ENCODE assay signal across 3 cellular contexts in the genomic region with DNA sequence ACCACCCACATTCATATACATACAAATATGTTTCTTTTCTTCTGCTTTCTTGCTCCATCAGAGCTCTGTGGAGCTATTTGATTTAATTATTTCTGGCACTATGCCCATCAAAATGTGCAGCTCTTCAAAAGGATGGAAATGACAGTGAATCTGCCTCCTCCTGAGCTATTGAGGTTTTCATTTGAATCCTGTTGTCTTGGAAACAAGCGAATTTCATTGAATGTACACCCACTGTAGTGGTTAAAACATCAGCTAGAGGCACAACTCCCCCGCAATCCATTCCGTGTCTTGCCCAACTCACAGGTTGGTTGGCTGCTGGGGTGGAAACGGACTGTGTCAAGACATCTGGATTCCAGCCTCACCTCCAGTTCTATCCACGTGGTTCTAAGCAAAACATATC.
TF ChIP-seq lines count a peak whose summit lies in the region.

No MANE protein-coding gene starts in this region.

TF ChIP-seq in SK-N-SH, 30 proteins besides CTCF, POLR2A, EP300 and RAD21 (continued from another document):
- no peak for TF ChIP-seq CHD2 (IDR thresholded peaks at IDR 0.05; ENCODE audit: low read length, partially characterized antibody)
- no peak for TF ChIP-seq POLR2AphosphoS5 (IDR thresholded peaks at IDR 0.05; ENCODE audit: low read depth, low read length)
- TF ChIP-seq EZH2phosphoT487 (IDR thresholded peaks at IDR 0.05; ENCODE audit: borderline replicate concordance, low read depth) = no peak
- TF ChIP-seq TEAD4 (IDR thresholded peaks at IDR 0.05; ENCODE audit: borderline replicate concordance, insufficient read depth) = no peak
- TF ChIP-seq, protein P1, sequence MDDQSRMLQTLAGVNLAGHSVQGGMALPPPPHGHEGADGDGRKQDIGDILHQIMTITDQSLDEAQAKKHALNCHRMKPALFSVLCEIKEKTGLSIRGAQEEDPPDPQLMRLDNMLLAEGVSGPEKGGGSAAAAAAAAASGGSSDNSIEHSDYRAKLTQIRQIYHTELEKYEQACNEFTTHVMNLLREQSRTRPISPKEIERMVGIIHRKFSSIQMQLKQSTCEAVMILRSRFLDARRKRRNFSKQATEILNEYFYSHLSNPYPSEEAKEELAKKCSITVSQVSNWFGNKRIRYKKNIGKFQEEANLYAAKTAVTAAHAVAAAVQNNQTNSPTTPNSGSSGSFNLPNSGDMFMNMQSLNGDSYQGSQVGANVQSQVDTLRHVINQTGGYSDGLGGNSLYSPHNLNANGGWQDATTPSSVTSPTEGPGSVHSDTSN (IDR thresholded peaks at IDR 0.05) = no peak
- no peak for TF ChIP-seq RFX5 (IDR thresholded peaks at IDR 0.05; ENCODE audit: low read length)
- TF ChIP-seq, protein P2, sequence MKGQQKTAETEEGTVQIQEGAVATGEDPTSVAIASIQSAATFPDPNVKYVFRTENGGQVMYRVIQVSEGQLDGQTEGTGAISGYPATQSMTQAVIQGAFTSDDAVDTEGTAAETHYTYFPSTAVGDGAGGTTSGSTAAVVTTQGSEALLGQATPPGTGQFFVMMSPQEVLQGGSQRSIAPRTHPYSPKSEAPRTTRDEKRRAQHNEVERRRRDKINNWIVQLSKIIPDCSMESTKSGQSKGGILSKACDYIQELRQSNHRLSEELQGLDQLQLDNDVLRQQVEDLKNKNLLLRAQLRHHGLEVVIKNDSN (IDR thresholded peaks at IDR 0.05; ENCODE audit: borderline replicate concordance, low read depth) = no peak
- no peak for TF ChIP-seq JUND (IDR thresholded peaks at IDR 0.05)
- TF ChIP-seq FOXM1 (IDR thresholded peaks at IDR 0.05; ENCODE audit: low read depth) = no peak
- no peak for TF ChIP-seq NRF1 (IDR thresholded peaks at IDR 0.05; ENCODE audit: low read depth, low read length)
- TF ChIP-seq, protein P3, sequence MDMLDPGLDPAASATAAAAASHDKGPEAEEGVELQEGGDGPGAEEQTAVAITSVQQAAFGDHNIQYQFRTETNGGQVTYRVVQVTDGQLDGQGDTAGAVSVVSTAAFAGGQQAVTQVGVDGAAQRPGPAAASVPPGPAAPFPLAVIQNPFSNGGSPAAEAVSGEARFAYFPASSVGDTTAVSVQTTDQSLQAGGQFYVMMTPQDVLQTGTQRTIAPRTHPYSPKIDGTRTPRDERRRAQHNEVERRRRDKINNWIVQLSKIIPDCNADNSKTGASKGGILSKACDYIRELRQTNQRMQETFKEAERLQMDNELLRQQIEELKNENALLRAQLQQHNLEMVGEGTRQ (IDR thresholded peaks at IDR 0.05; ENCODE audit: borderline replicate concordance, low read depth, low read length) = no peak
- TF ChIP-seq, protein P4, sequence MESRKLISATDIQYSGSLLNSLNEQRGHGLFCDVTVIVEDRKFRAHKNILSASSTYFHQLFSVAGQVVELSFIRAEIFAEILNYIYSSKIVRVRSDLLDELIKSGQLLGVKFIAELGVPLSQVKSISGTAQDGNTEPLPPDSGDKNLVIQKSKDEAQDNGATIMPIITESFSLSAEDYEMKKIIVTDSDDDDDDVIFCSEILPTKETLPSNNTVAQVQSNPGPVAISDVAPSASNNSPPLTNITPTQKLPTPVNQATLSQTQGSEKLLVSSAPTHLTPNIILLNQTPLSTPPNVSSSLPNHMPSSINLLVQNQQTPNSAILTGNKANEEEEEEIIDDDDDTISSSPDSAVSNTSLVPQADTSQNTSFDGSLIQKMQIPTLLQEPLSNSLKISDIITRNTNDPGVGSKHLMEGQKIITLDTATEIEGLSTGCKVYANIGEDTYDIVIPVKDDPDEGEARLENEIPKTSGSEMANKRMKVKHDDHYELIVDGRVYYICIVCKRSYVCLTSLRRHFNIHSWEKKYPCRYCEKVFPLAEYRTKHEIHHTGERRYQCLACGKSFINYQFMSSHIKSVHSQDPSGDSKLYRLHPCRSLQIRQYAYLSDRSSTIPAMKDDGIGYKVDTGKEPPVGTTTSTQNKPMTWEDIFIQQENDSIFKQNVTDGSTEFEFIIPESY (IDR thresholded peaks at IDR 0.05; ENCODE audit: borderline replicate concordance, low read depth) = no peak
- TF ChIP-seq, protein P5, sequence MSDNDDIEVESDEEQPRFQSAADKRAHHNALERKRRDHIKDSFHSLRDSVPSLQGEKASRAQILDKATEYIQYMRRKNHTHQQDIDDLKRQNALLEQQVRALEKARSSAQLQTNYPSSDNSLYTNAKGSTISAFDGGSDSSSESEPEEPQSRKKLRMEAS (IDR thresholded peaks at IDR 0.05; ENCODE audit: low read depth) = no peak

TF ChIP-seq in SK-N-SH treated with all-trans-retinoic acid at 6 μM for 48 hours, 23 proteins besides CTCF, POLR2A, EP300 and RAD21 (continues in another document):
- TF ChIP-seq, protein P6, sequence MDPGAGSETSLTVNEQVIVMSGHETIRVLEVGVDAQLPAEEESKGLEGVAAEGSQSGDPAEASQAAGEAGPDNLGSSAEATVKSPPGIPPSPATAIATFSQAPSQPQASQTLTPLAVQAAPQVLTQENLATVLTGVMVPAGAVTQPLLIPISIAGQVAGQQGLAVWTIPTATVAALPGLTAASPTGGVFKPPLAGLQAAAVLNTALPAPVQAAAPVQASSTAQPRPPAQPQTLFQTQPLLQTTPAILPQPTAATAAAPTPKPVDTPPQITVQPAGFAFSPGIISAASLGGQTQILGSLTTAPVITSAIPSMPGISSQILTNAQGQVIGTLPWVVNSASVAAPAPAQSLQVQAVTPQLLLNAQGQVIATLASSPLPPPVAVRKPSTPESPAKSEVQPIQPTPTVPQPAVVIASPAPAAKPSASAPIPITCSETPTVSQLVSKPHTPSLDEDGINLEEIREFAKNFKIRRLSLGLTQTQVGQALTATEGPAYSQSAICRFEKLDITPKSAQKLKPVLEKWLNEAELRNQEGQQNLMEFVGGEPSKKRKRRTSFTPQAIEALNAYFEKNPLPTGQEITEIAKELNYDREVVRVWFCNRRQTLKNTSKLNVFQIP (CRISPR knock-in tag; IDR thresholded peaks at IDR 0.05; ENCODE audit: borderline replicate concordance, low read depth) = no peak
- TF ChIP-seq TCF4 (CRISPR knock-in tag; IDR thresholded peaks at IDR 0.05; ENCODE audit: borderline replicate concordance) (no peak), ZNF70 (CRISPR knock-in tag; IDR thresholded peaks at IDR 0.05) (no peak), ARNTL (CRISPR knock-in tag; IDR thresholded peaks at IDR 0.05; ENCODE audit: borderline replicate concordance, low read depth) (no peak), ISL1 (CRISPR knock-in tag; IDR thresholded peaks at IDR 0.05) (no peak), PPARA (CRISPR knock-in tag; IDR thresholded peaks at IDR 0.05; ENCODE audit: borderline replicate concordance) (no peak)
- TF ChIP-seq, protein P7, sequence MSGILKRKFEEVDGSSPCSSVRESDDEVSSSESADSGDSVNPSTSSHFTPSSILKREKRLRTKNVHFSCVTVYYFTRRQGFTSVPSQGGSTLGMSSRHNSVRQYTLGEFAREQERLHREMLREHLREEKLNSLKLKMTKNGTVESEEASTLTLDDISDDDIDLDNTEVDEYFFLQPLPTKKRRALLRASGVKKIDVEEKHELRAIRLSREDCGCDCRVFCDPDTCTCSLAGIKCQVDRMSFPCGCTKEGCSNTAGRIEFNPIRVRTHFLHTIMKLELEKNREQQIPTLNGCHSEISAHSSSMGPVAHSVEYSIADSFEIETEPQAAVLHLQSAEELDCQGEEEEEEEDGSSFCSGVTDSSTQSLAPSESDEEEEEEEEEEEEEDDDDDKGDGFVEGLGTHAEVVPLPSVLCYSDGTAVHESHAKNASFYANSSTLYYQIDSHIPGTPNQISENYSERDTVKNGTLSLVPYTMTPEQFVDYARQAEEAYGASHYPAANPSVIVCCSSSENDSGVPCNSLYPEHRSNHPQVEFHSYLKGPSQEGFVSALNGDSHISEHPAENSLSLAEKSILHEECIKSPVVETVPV (CRISPR knock-in tag; IDR thresholded peaks at IDR 0.05) = no peak
- TF ChIP-seq, protein P8, sequence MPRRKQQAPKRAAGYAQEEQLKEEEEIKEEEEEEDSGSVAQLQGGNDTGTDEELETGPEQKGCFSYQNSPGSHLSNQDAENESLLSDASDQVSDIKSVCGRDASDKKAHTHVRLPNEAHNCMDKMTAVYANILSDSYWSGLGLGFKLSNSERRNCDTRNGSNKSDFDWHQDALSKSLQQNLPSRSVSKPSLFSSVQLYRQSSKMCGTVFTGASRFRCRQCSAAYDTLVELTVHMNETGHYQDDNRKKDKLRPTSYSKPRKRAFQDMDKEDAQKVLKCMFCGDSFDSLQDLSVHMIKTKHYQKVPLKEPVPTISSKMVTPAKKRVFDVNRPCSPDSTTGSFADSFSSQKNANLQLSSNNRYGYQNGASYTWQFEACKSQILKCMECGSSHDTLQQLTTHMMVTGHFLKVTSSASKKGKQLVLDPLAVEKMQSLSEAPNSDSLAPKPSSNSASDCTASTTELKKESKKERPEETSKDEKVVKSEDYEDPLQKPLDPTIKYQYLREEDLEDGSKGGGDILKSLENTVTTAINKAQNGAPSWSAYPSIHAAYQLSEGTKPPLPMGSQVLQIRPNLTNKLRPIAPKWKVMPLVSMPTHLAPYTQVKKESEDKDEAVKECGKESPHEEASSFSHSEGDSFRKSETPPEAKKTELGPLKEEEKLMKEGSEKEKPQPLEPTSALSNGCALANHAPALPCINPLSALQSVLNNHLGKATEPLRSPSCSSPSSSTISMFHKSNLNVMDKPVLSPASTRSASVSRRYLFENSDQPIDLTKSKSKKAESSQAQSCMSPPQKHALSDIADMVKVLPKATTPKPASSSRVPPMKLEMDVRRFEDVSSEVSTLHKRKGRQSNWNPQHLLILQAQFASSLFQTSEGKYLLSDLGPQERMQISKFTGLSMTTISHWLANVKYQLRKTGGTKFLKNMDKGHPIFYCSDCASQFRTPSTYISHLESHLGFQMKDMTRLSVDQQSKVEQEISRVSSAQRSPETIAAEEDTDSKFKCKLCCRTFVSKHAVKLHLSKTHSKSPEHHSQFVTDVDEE (CRISPR knock-in tag; IDR thresholded peaks at IDR 0.05) = no peak

TF ChIP-seq in H1, 55 proteins besides CTCF, POLR2A, EP300 and RAD21 (continued from another document and continues in another):
- TF ChIP-seq, protein P9, sequence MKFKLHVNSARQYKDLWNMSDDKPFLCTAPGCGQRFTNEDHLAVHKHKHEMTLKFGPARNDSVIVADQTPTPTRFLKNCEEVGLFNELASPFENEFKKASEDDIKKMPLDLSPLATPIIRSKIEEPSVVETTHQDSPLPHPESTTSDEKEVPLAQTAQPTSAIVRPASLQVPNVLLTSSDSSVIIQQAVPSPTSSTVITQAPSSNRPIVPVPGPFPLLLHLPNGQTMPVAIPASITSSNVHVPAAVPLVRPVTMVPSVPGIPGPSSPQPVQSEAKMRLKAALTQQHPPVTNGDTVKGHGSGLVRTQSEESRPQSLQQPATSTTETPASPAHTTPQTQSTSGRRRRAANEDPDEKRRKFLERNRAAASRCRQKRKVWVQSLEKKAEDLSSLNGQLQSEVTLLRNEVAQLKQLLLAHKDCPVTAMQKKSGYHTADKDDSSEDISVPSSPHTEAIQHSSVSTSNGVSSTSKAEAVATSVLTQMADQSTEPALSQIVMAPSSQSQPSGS (IDR thresholded peaks at IDR 0.05; ENCODE audit: low read length) = no peak
- TF ChIP-seq SP4 (IDR thresholded peaks at IDR 0.05; ENCODE audit: low read length) (no peak), PHF8 (conservative IDR thresholded peaks at IDR 0.05; ENCODE audit: low read depth, low read length) (no peak), HDAC6 (IDR thresholded peaks at IDR 0.05; ENCODE audit: low read depth, low read length) (no peak), GTF2F1 (IDR thresholded peaks at IDR 0.05; ENCODE audit: borderline replicate concordance, low read depth, low read length) (no peak), EGR1 (IDR thresholded peaks at IDR 0.05; ENCODE audit: borderline replicate concordance, low read depth, low read length) (no peak), BRCA1 (IDR thresholded peaks at IDR 0.05; ENCODE audit: low read depth, low read length) (no peak), SP2 (IDR thresholded peaks at IDR 0.05; ENCODE audit: low read length) (no peak)
